ENCODE assay signal across 12 cellular contexts in the genomic region with DNA sequence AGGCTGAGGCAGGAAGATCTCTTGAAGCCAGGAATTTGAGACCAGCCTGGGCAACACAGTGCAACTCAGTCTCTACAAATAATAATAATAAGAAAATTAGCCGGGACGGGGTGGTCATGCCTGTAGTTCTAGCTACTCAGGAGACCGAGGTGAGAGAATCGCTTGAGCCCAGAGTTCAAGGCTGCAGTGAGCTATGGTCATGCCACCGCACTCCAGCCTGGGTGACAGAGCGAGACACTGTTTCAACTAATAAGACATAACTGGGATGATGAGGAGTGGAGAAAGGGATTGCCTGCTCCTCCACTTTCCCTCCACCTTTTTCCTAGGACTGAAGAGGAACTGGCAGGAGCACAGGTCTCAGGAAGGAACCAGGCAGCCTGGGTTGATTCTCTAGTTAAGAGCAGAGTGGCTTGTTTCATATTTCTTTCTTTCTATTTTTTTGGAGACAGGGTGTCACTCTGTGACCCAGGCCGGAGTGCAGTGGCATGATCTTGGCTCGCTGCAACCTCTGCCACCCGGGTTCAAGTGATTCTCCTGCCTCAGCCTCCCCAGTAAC. TPM values are rescaled to one million over a fixed set of nuclear protein-coding genes. Genes with fewer than 3 reads are reported as not detected.
DNase-seq lines count a peak whose midpoint lies in the region; ATAC-seq, FAIRE-seq and TF ChIP-seq lines count a peak whose summit lies in the region.
"Had no signal": no experiment of that assay in that cellular context is flagged by ENCODE, and none has a peak within 500 bp of the region (broad histone marks: within the 10 kb centered on the region; RNA-seq: fewer than 3 reads in every experiment).

No MANE protein-coding gene starts in this region.

- no peaks in the 10 kb centered on the region for H3K27me3 ChIP-seq in HCT116 (ENCODE audit: insufficient read depth, low read length)
- no peaks in the 10 kb centered on the region for H3K27me3 ChIP-seq in K562 (ENCODE audit: control insufficient read depth in 2 of 2, insufficient read depth in 2 of 2, low read length in 2 of 2)

- H4K20me1 ChIP-seq in HCT116 (ENCODE audit: insufficient read depth) (no peaks in the 10 kb centered on the region), K562 (replicated peaks; ENCODE audit: control insufficient read depth, insufficient read depth, low read length) (no peaks in the 10 kb centered on the region; the same call in 1 of the 2 replicates)

- H3K4me1 ChIP-seq in HCT116 (ENCODE audit: control insufficient read depth in 1 of 2, insufficient read depth in 2 of 2, low read length in 2 of 2) (peaks cover 21 to 39% of the 10 kb centered on the region in 2 experiments), K562 (replicated peaks in 1 of 2; ENCODE audit: control insufficient read depth in 2 of 2, insufficient read depth in 2 of 2, low read length in 2 of 2) (peaks cover 49 to 50% of the 10 kb centered on the region in 2 experiments)

- peaks cover 7% of the 10 kb centered on the region for H3K27me3 Mint-ChIP-seq in neural crest cell (ENCODE audit: low read depth)

- DNase-seq in HCT116 (ENCODE audit: low read depth, low spot score) (no peak), K562 (ENCODE audit: extremely low read depth in 1 of 4, low spot score in 3 of 4) (no peak), neural crest cell (ENCODE audit: low read depth, low spot score) (no peak), globus pallidus (ENCODE audit: low spot score) (no peak), NCI-H748 treated with DMSO at 0.1 percent for 48 hours (lab: John Stamatoyannopoulos, UW) (no peak)
- DNase-seq: mesendoderm; NCI-H1092 treated with DMSO at 0.1 percent for 48 hours; NK-92 treated with Interleukin-12 subunit alpha and Interleukin-12 subunit beta, amount 100 ng/mL, for 24 hours had no signal

- H3K9me2 ChIP-seq in HCT116 (ENCODE audit: insufficient read depth), result no peaks in the 10 kb centered on the region

- no peaks in the 10 kb centered on the region for H3K36me3 Mint-ChIP-seq in neural crest cell (ENCODE audit: low read depth)

- BruUV-seq in HCT116 (replicated peaks; lab: Mats Ljungman, UMichigan) (no TSS peak), K562 (replicated peaks; lab: Mats Ljungman, UMichigan) (no TSS peak)

- in situ Hi-C loops in K562 (cut with MboI), result no loop called here

- peaks cover 3% of the 10 kb centered on the region for H3K9me1 ChIP-seq in K562 (ENCODE audit: control insufficient read depth, insufficient read depth, low read length)

- CTCF ChIA-PET in HCT116 (lab: Charles Lee), result interaction anchor here (1.5 kb wide), 1 partner anchor 8 kb away, joined by 6 read pairs; no protein-coding TSS in a partner anchor
- CTCF ChIA-PET in K562 (lab: Yijun Ruan, JAX; ENCODE audit: low intra/inter-chr PET ratio), result no interaction called here

- peaks cover 4% of the 10 kb centered on the region for H3K79me2 ChIP-seq in HCT116 (ENCODE audit: insufficient read depth, low read length)
- H3K79me2 ChIP-seq in K562 (ENCODE audit: control insufficient read depth, insufficient read depth, low read length), result peaks cover 7% of the 10 kb centered on the region

- TF ChIP-seq RAD21 in HCT116 (IDR thresholded peaks at IDR 0.05; ENCODE audit: low read depth), result no peak
- TF ChIP-seq RAD21 in K562 (CRISPR knock-in tag; conservative IDR thresholded peaks at IDR 0.05 in 1 of 2, IDR thresholded peaks at IDR 0.05 in 1 of 2), result no peak

- ATAC-seq in HCT116, result no peak
- ATAC-seq in K562, result no peak
- ATAC-seq in HG03095 (IDR thresholded peaks at IDR 0.05; ENCODE audit: unreplicated experiment), result no peak
- ATAC-seq in HG02571 (IDR thresholded peaks at IDR 0.05; ENCODE audit: unreplicated experiment), result no peak

- no peaks in the 10 kb centered on the region for H3K9me3 ChIP-seq in HCT116 (ENCODE audit: control insufficient read depth in 1 of 2, insufficient read depth in 1 of 2, low read depth in 1 of 2, low read length in 2 of 2)
- H3K9me3 ChIP-seq in K562 (replicated peaks; ENCODE audit: control insufficient read depth, insufficient read depth, low read depth, low read length), result no peaks in the 10 kb centered on the region
- H3K9me3 ChIP-seq: HAP-1 had no signal

- TF ChIP-seq EP300 in K562 (IDR thresholded peaks at IDR 0.05; ENCODE audit: low read length), result no peak

- peaks cover 38% of the 10 kb centered on the region for H3K4me1 Mint-ChIP-seq in neural crest cell

- intact Hi-C loops in HCT116 (cut with micrococcal nuclease), result no loop called here
- intact Hi-C loops in K562 (cut with micrococcal nuclease), result no loop called here

- RAD21 ChIA-PET in HCT116 (lab: Charles Lee; ENCODE audit: low non-redundant PET in 1 of 2, low total read pairs in 2 of 2, uncharacterized antibody in 2 of 2, unreplicated experiment in 2 of 2), result no interaction called here

- H3K27ac Mint-ChIP-seq in neural crest cell (ENCODE audit: unreplicated experiment), result peak overlapping the region; percentile 94

- H3K9me3 Mint-ChIP-seq in neural crest cell, result no peaks in the 10 kb centered on the region

- H2AFZ ChIP-seq in HCT116 (ENCODE audit: low read depth, low read length, poor library complexity, severe bottlenecking) (no peak overlapping the region), K562 (ENCODE audit: low read depth, low read length) (0 out of 2 replicates have a peak overlapping the region, but pooled peaks have one; percentile 89)

- H3K4me3 ChIP-seq in HCT116 (replicated peaks in 1 of 2; ENCODE audit: low read depth in 1 of 2, low read length in 2 of 2), result peak overlapping the region in 1 of 2 experiments; percentile 58; a peak in 2 of 4 replicates
- peak overlapping the region; percentile 48; the same call in 1 of the 2 replicates for H3K4me3 ChIP-seq in K562

- no peak for FAIRE-seq in K562 (lab: Jason Lieb, UNC)

- TF ChIP-seq POLR2A in HCT116 (IDR thresholded peaks at IDR 0.05; ENCODE audit: borderline replicate concordance, extremely low read depth, insufficient read depth, insufficient read length) (no peak), K562 (conservative IDR thresholded peaks at IDR 0.05) (no peak)

- peak overlapping the region; percentile 58; the same call in 1 of the 2 replicates for H3K9ac ChIP-seq in HCT116 (ENCODE audit: low read length)
- H3K9ac ChIP-seq in K562 (ENCODE audit: insufficient read depth in 1 of 2, low read depth in 2 of 2, low read length in 2 of 2), result peak overlapping the region in 1 of 2 experiments; percentile 76; a peak in 1 of 4 replicates

- peak overlapping the region; percentile 88 for H3K4me3 Mint-ChIP-seq in neural crest cell

- 89% methylated on average over 9 of the region's 9 CpGs for WGBS in K562 (ENCODE audit: insufficient coverage, low coverage, missing lambda C conversion rate)

- peak overlapping the region; percentile 82 for H3K4me2 ChIP-seq in HCT116 (ENCODE audit: low read length)
- H3K4me2 ChIP-seq in K562 (ENCODE audit: insufficient read depth, low read length), result peak overlapping the region; percentile 95

- H3K36me3 ChIP-seq in HCT116 (ENCODE audit: control insufficient read depth in 1 of 2, insufficient read depth in 2 of 2, low read length in 2 of 2), result peaks cover 0 to 1% of the 10 kb centered on the region in 2 experiments; a peak in 1 of 4 replicates
- H3K36me3 ChIP-seq in K562 (ENCODE audit: control insufficient read depth, insufficient read depth, low read length), result no peaks in the 10 kb centered on the region; the same call in 2 of the 3 replicates
- H3K36me3 ChIP-seq: HAP-1 had no signal

- H3K27ac ChIP-seq in C4-2B, result peak overlapping the region; percentile 90
- peak overlapping the region; percentile 79 for H3K27ac ChIP-seq in HCT116 (ENCODE audit: low read depth, low read length)
- peak overlapping the region; percentile 85 for H3K27ac ChIP-seq in K562 (ENCODE audit: extremely low read depth, low read depth, low read length)

- POLR2A ChIA-PET in HCT116 (lab: Charles Lee) (no interaction called here), K562 (lab: Yijun Ruan, JAX) (interaction anchor here (0.7 to 1.4 kb wide), 2 partner anchors 11 to 127 kb away, joined by 3 to 4 read pairs; no protein-coding TSS in a partner anchor)

- TF ChIP-seq CTCF in C4-2B (conservative IDR thresholded peaks at IDR 0.05), result no peak
- TF ChIP-seq CTCF in HCT116 (IDR thresholded peaks at IDR 0.05 in 2 of 3, conservative IDR thresholded peaks at IDR 0.05 in 1 of 3; ENCODE audit: borderline replicate concordance in 1 of 3, insufficient read depth in 1 of 3, low read depth in 2 of 3, low read length in 2 of 3), result no peak
- no peak for TF ChIP-seq CTCF in K562 (IDR thresholded peaks at IDR 0.05 in 2 of 3, conservative IDR thresholded peaks at IDR 0.05 in 1 of 3; ENCODE audit: insufficient read depth in 2 of 3, low read depth in 1 of 3, low read length in 3 of 3)
- TF ChIP-seq CTCF in neural crest cell (conservative IDR thresholded peaks at IDR 0.05), result no peak

RNA-seq across cellular contexts. Expression of gene GPI, which starts 4.6 kb away (rescaled TPM):
- total RNA-seq in HCT116 (2021; ENCODE audit: unreplicated experiment) (787 TPM), K562 (2014; rRNA removed) (140 and 173 TPM in 2 replicates), K562 (2014; rRNA removed; fragmentation: Illumina TruSeq; extraction: Trizol) (95.8 and 118 TPM in 2 replicates), K562 (2015; rRNA removed; fragmentation: Illumina TruSeq; extraction: Trizol) (122 and 132 TPM in 2 replicates), K562 (2021) (349 and 358 TPM in 2 replicates), neural crest cell (227 and 245 TPM in 2 replicates)
- 1,417 and 1,906 TPM in 2 replicates for polyA plus RNA-seq in HCT116 (2012)
- total RNA-seq in K562 (2011; cell fraction: chromatin; rRNA removed; ENCODE audit: low replicate concordance), result 590 and 952 TPM in 2 replicates
- total RNA-seq in K562 (2011; cell fraction: nucleolus; rRNA removed), result 406 and 452 TPM in 2 replicates
- total RNA-seq in K562 (2011; cell fraction: nucleoplasm; rRNA removed), result 536 and 580 TPM in 2 replicates
- polyA plus RNA-seq in K562 (2011; rRNA removed) (94.1 and 259 TPM in 2 replicates), K562 (2014; fragmentation: Illumina TruSeq; extraction: Trizol) (306 and 322 TPM in 2 replicates), K562 (2014; fragmentation: Nextera tagmentation; extraction: Ambion mirVana) (100 to 1,000 TPM in 1 of 2 experiments, 10 to 100 TPM in 1; 88.3 to 168 TPM), K562 (2014; rRNA removed) (114 and 116 TPM in 2 replicates)
- polyA plus RNA-seq in K562 (2011; cell fraction: cytosol; rRNA removed), result 182 and 184 TPM in 2 replicates
- 344 and 354 TPM in 2 replicates for polyA plus RNA-seq in K562 (2011; cell fraction: nucleus; rRNA removed)
- 353 and 375 TPM in 2 replicates for polyA plus RNA-seq in K562 (2012)
- 222 and 306 TPM in 2 replicates for polyA minus RNA-seq in K562 (2011; rRNA and poly(A)+ RNA removed)
- 368 and 561 TPM in 2 replicates for polyA minus RNA-seq in K562 (2011; cell fraction: cytosol; rRNA and poly(A)+ RNA removed)
- 118 and 188 TPM in 2 replicates for polyA minus RNA-seq in K562 (2011; cell fraction: nucleus; rRNA and poly(A)+ RNA removed)

RNA-seq across cellular contexts. Expression of gene PDCD2L, which starts 43.8 kb away (rescaled TPM):
- total RNA-seq in HCT116 (2021; ENCODE audit: unreplicated experiment), result 30.0 TPM
- 22.5 and 22.7 TPM in 2 replicates for polyA plus RNA-seq in HCT116 (2012)
- 45.0 and 54.7 TPM in 2 replicates for total RNA-seq in K562 (2011; cell fraction: chromatin; rRNA removed; ENCODE audit: low replicate concordance)
- total RNA-seq in K562 (2011; cell fraction: nucleolus; rRNA removed), result 50.1 and 53.4 TPM in 2 replicates
- total RNA-seq in K562 (2011; cell fraction: nucleoplasm; rRNA removed), result 40.0 and 41.6 TPM in 2 replicates
- 56.5 and 83.0 TPM in 2 replicates for total RNA-seq in K562 (2014; rRNA removed)
- total RNA-seq in K562 (2014; rRNA removed; fragmentation: Illumina TruSeq; extraction: Trizol), result 61.9 and 68.5 TPM in 2 replicates
- 47.7 and 51.1 TPM in 2 replicates for total RNA-seq in K562 (2015; rRNA removed; fragmentation: Illumina TruSeq; extraction: Trizol)
- total RNA-seq in K562 (2021), result 48.6 and 56.3 TPM in 2 replicates
- polyA plus RNA-seq in K562 (2011; rRNA removed), result 62.8 and 65.9 TPM in 2 replicates
- polyA plus RNA-seq in K562 (2011; cell fraction: cytosol; rRNA removed), result 69.2 and 96.2 TPM in 2 replicates
- 32.6 and 34.5 TPM in 2 replicates for polyA plus RNA-seq in K562 (2011; cell fraction: nucleus; rRNA removed)
- 26.8 and 37.9 TPM in 2 replicates for polyA plus RNA-seq in K562 (2012)
- 43.7 and 46.2 TPM in 2 replicates for polyA plus RNA-seq in K562 (2014; fragmentation: Illumina TruSeq; extraction: Trizol)
- polyA plus RNA-seq in K562 (2014; fragmentation: Nextera tagmentation; extraction: Ambion mirVana), result 10 to 100 TPM; 12.1 to 14.6 TPM
- 60.5 and 67.3 TPM in 2 replicates for polyA plus RNA-seq in K562 (2014; rRNA removed)
- 62.3 and 71.3 TPM in 2 replicates for polyA minus RNA-seq in K562 (2011; rRNA and poly(A)+ RNA removed)
- polyA minus RNA-seq in K562 (2011; cell fraction: cytosol; rRNA and poly(A)+ RNA removed), result 16.2 and 17.5 TPM in 2 replicates
- 12.8 and 20.4 TPM in 2 replicates for polyA minus RNA-seq in K562 (2011; cell fraction: nucleus; rRNA and poly(A)+ RNA removed)
- 12.9 and 15.1 TPM in 2 replicates for total RNA-seq in neural crest cell
